In genomic region chr9:36258170-36258988, GRCh38 we compare ENCODE assay signal across 8 cellular contexts. TPM values are rescaled to one million over a fixed set of nuclear protein-coding genes. Genes with fewer than 3 reads are reported as not detected.
DNase-seq lines count a peak whose midpoint lies in the region; ATAC-seq lines count a peak whose summit lies in the region.

Gene GNE, minus strand, starts transcription at chr9:36258448. Its CDS starts 9,093 bp downstream, at chr9:36249355.

- peak; percentile 97 for DNase-seq in NK-92 treated with Interleukin-12 subunit alpha and Interleukin-12 subunit beta, amount 100 ng/mL, for 24 hours (lab: John Stamatoyannopoulos, UW)
- DNase-seq in activated CD8-positive, alpha-beta memory T cell treated with anti-CD3 and anti-CD28 coated beads for 4 hours (ENCODE audit: low read depth in 2 of 2), result peak; percentile 96
- peak; percentile 93 to 95 (median 94) for DNase-seq in effector memory CD4-positive, alpha-beta T cell
- peak; percentile 95 to 96 for DNase-seq in lung microvascular endothelial cell (ENCODE audit: low read depth in 2 of 2)
- peak; percentile 97 to 98 (median 98) for DNase-seq in stimulated activated CD4-positive, alpha-beta T cell treated with anti-CD3 and anti-CD28 coated beads, TNF-alpha, amount 100 ng/mL, for 4 hours (ENCODE audit: low read depth in 3 of 3)

- H3K27me3 ChIP-seq in BLaER1 treated with 17β-estradiol and CSF1 and Interleukin-3, amounts not matched to agents 10 nM and 100 nM, result no peaks in the 10 kb centered on the region
- no peaks in the 10 kb centered on the region for H3K27me3 ChIP-seq in effector memory CD4-positive, alpha-beta T cell (replicated peaks; ENCODE audit: control insufficient read depth, insufficient read depth, low read length, poor library complexity, severe bottlenecking)

- no peaks in the 10 kb centered on the region for H3K9me3 ChIP-seq in BLaER1 treated with 17β-estradiol and CSF1 and Interleukin-3, amounts not matched to agents 10 nM and 100 nM (replicated peaks in 1 of 11)
- no peaks in the 10 kb centered on the region for H3K9me3 ChIP-seq in effector memory CD4-positive, alpha-beta T cell (ENCODE audit: control insufficient read depth, low read length)

- H3K9ac ChIP-seq in BLaER1 treated with 17β-estradiol and CSF1 and Interleukin-3, amounts not matched to agents 10 nM and 100 nM, result peak within 1 kb of the TSS; percentile 77 to 88 (median 85)

- peak within 1 kb of the TSS; percentile 67 to 95 (median 82) for H3K4me2 ChIP-seq in BLaER1 treated with 17β-estradiol and CSF1 and Interleukin-3, amounts not matched to agents 10 nM and 100 nM

- peaks cover 10 to 16% (median 14%) of the 10 kb centered on the region in 10 experiments for H3K4me1 ChIP-seq in BLaER1 treated with 17β-estradiol and CSF1 and Interleukin-3, amounts not matched to agents 10 nM and 100 nM
- peaks cover 11% of the 10 kb centered on the region for H3K4me1 ChIP-seq in effector memory CD4-positive, alpha-beta T cell (ENCODE audit: control insufficient read depth, insufficient read depth, low read length, poor library complexity, severe bottlenecking)

- peak within 1 kb of the TSS; percentile 61 to 77 (median 68) for H3K4me3 ChIP-seq in BLaER1 treated with 17β-estradiol and CSF1 and Interleukin-3, amounts not matched to agents 10 nM and 100 nM
- H3K4me3 ChIP-seq in effector memory CD4-positive, alpha-beta T cell (ENCODE audit: insufficient read depth, low read depth, low read length, poor library complexity, severe bottlenecking), result peak within 1 kb of the TSS; percentile 81

- peaks cover 0 to 26% (median 5%) of the 10 kb centered on the region in 11 experiments; a peak in 9 of 22 replicates for H4K20me1 ChIP-seq in BLaER1 treated with 17β-estradiol and CSF1 and Interleukin-3, amounts not matched to agents 10 nM and 100 nM

- ATAC-seq in GM19372 (IDR thresholded peaks at IDR 0.05; ENCODE audit: low read depth, unreplicated experiment) (peak; percentile 84), HG03521 (IDR thresholded peaks at IDR 0.05; ENCODE audit: unreplicated experiment) (peak; percentile 90)

- H3K36me3 ChIP-seq in BLaER1 treated with 17β-estradiol and CSF1 and Interleukin-3, amounts not matched to agents 10 nM and 100 nM, result peaks cover 0 to 19% (median 8%) of the 10 kb centered on the region in 11 experiments; a peak in 7 of 22 replicates
- H3K36me3 ChIP-seq in effector memory CD4-positive, alpha-beta T cell (ENCODE audit: control insufficient read depth, insufficient read depth, low read length), result no peaks in the 10 kb centered on the region

- peak within 1 kb of the TSS; percentile 58 to 92 (median 80) for H3K27ac ChIP-seq in BLaER1 treated with 17β-estradiol and CSF1 and Interleukin-3, amounts not matched to agents 10 nM and 100 nM
- peak within 1 kb of the TSS; percentile 84 for H3K27ac ChIP-seq in effector memory CD4-positive, alpha-beta T cell (ENCODE audit: insufficient read depth, low read length, poor library complexity, severe bottlenecking)

RNA-seq across cellular contexts. Expression of gene GNE, which starts in this region (rescaled TPM):
- total RNA-seq in lung microvascular endothelial cell, result 9.2 and 13.5 TPM in 2 replicates

Comparison
In these comparisons a context has a peak if more than half of its experiments do, and no peak if none do; other contexts are left out.
1. Peak in every context shown above with its lines: DNase-seq, ATAC-seq, H3K4me3 ChIP-seq and H3K27ac ChIP-seq.